Comparison of ENCODE assay signal across 15 cellular contexts in genomic region chr5:52727001-52727400, GRCh38.
DNase-seq lines count a peak whose midpoint lies in the region; ATAC-seq lines count a peak whose summit lies in the region.
"Had no signal": no experiment of that assay in that cellular context is flagged by ENCODE, and none has a peak within 500 bp of the region (broad histone marks: within the 10 kb centered on the region; RNA-seq: fewer than 3 reads in every experiment).

No MANE protein-coding gene starts in this region.

- peaks cover 20% of the 10 kb centered on the region for H3K36me3 Mint-ChIP-seq in activated CD4-positive, alpha-beta T cell treated with anti-CD3 and anti-CD28 coated beads, Interleukin-2, amount 10 ng/mL, durations not matched to agents 24 days and 14 days (ENCODE audit: low read depth)
- H3K36me3 Mint-ChIP-seq in activated T-cell treated with anti-CD3 and anti-CD28 coated beads, Interleukin-2, amount 50 U/mL, for 4 hours (ENCODE audit: insufficient read depth) = peaks cover 5% of the 10 kb centered on the region

- intact Hi-C loops in activated CD4-positive, alpha-beta T cell treated with anti-CD3 and anti-CD28 coated beads, Interleukin-2, amount 10 ng/mL, durations not matched to agents 24 days and 14 days (cut with micrococcal nuclease) = loop anchor here (5.0 kb wide), 1 partner anchor 305 kb away; no protein-coding TSS in a partner anchor
- intact Hi-C loops in sciatic nerve (cut with DNase I) = no loop called here

- peaks cover 52% of the 10 kb centered on the region for H3K4me1 Mint-ChIP-seq in activated CD4-positive, alpha-beta T cell treated with anti-CD3 and anti-CD28 coated beads, Interleukin-2, amount 10 ng/mL, durations not matched to agents 24 days and 14 days
- H3K4me1 Mint-ChIP-seq in activated T-cell treated with anti-CD3 and anti-CD28 coated beads, Interleukin-2, amount 50 U/mL, for 4 hours (ENCODE audit: low read depth) = peaks cover 63% of the 10 kb centered on the region

- no peak overlapping the region for H3K27ac Mint-ChIP-seq in activated CD4-positive, alpha-beta T cell treated with anti-CD3 and anti-CD28 coated beads, Interleukin-2, amount 10 ng/mL, durations not matched to agents 24 days and 14 days
- H3K27ac Mint-ChIP-seq: dendritic cell treated with granulocyte-macrophage colony-stimulating factor and Interleukin-4, amounts not matched to agents 40 ng/mL and 50 ng/mL, for 4 days had no signal

- H3K27ac ChIP-seq in epithelial cell of prostate = peak overlapping the region; percentile 66

- peak overlapping the region; percentile 48 for H3K4me3 Mint-ChIP-seq in activated CD4-positive, alpha-beta T cell treated with anti-CD3 and anti-CD28 coated beads, Interleukin-2, amount 10 ng/mL, durations not matched to agents 24 days and 14 days
- no peak overlapping the region for H3K4me3 Mint-ChIP-seq in activated T-cell treated with anti-CD3 and anti-CD28 coated beads, Interleukin-2, amount 50 U/mL, for 4 hours
- H3K4me3 Mint-ChIP-seq: dendritic cell treated with granulocyte-macrophage colony-stimulating factor and Interleukin-4, amounts not matched to agents 40 ng/mL and 50 ng/mL, for 4 days; H9 had no signal

- no peak for DNase-seq in activated CD4-positive, alpha-beta T cell treated with anti-CD3 and anti-CD28 coated beads, Interleukin-2, amount 10 ng/mL, durations not matched to agents 24 days and 14 days
- no peak for DNase-seq in activated CD4-positive, alpha-beta T cell treated with anti-CD3 and anti-CD28 coated beads for 4 hours
- DNase-seq in RPMI7951 (ENCODE audit: low read depth) (peak; percentile 46), epithelial cell of prostate (ENCODE audit: low read depth, low spot score) (no peak), sciatic nerve (ENCODE audit: low spot score) (no peak), amygdala (lab: John Stamatoyannopoulos, UW) (no peak), KBM-7 (no peak)
- DNase-seq in activated T-cell treated with anti-CD3 and anti-CD28 coated beads, Interleukin-2, amount 50 U/mL, for 4 hours = no peak
- DNase-seq: 8988T; activated CD4-positive, alpha-beta T cell treated with anti-CD3 and anti-CD28 coated beads, Interleukin-2, amount 50 U/mL, for 48 hours; H9; kidney; NCI-H1048; NCI-H446 had no signal

- H3K9me3 Mint-ChIP-seq in activated CD4-positive, alpha-beta T cell treated with anti-CD3 and anti-CD28 coated beads, Interleukin-2, amount 10 ng/mL, durations not matched to agents 24 days and 14 days = peaks cover 14% of the 10 kb centered on the region
- H3K9me3 Mint-ChIP-seq in activated T-cell treated with anti-CD3 and anti-CD28 coated beads, Interleukin-2, amount 50 U/mL, for 4 hours = peaks cover 11% of the 10 kb centered on the region
- H3K9me3 Mint-ChIP-seq: dendritic cell treated with granulocyte-macrophage colony-stimulating factor and Interleukin-4, amounts not matched to agents 40 ng/mL and 50 ng/mL, for 4 days had no signal

- peak; percentile 44 for ATAC-seq in sciatic nerve
- ATAC-seq in activated T-cell treated with anti-CD3 and anti-CD28 coated beads, Interleukin-2, amount 50 U/mL, for 4 hours = no peak

- no peaks in the 10 kb centered on the region for H3K27me3 Mint-ChIP-seq in activated CD4-positive, alpha-beta T cell treated with anti-CD3 and anti-CD28 coated beads, Interleukin-2, amount 10 ng/mL, durations not matched to agents 24 days and 14 days
- no peaks in the 10 kb centered on the region for H3K27me3 Mint-ChIP-seq in activated T-cell treated with anti-CD3 and anti-CD28 coated beads, Interleukin-2, amount 50 U/mL, for 4 hours (ENCODE audit: low read depth)
- H3K27me3 Mint-ChIP-seq: dendritic cell treated with granulocyte-macrophage colony-stimulating factor and Interleukin-4, amounts not matched to agents 40 ng/mL and 50 ng/mL, for 4 days had no signal

- in situ Hi-C loops in KBM-7 (cut with MboI; ENCODE audit: low pct_unique_long_range_greater_than_20kb, low sequenced_read_pairs) = no loop called here
